In the genomic region with DNA sequence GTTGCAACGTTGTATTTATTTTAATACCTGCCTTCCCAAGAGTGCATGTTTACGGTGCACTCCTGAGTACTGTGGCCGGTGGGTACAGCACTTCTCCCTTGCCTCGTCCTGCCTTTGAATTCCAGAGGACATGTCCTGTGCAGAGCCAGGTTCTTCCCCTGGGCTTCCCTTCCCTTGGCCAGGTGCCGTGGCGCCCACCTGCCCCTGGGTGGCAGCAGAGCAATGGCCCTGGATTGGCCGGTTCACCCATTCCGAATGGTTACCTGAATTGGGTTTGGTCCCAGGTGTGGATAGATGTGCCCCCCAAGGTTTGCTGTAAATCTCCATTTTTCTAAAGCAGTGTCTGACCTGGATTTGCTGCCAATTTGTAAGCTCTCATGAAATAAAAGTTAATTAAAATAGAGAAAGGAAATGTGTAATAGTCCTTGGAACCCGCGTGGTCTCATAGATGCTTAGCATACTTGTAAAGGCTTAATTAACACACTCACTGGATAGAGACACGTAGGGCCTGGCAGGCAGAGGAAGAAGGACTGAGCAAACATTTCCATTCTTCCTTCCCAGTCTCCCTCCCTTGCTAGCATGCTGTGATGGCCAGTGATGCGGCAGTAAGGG, we compare ENCODE assay signal across 8 cellular contexts. TPM values are rescaled to one million over a fixed set of nuclear protein-coding genes. Genes with fewer than 3 reads are reported as not detected.
DNase-seq lines count a peak whose midpoint lies in the region; ATAC-seq and TF ChIP-seq lines count a peak whose summit lies in the region.

No MANE protein-coding gene starts in this region.

- DNase-seq in activated naive CD4-positive, alpha-beta T cell treated with anti-CD3 and anti-CD28 coated beads for 36 hours: peak; percentile 17
- no peak for DNase-seq in activated naive CD4-positive, alpha-beta T cell treated with anti-CD3 and anti-CD28 coated beads, Interleukin-2, amount 50 U/mL, for 16 hours
- DNase-seq in NCI-H460 (ENCODE audit: extremely low read depth, low read depth) (peak; percentile 7), fibroblast of mammary gland (ENCODE audit: low read depth) (no peak), tibial artery (no peak)

- CTCF ChIA-PET in activated naive CD4-positive, alpha-beta T cell treated with anti-CD3 and anti-CD28 coated beads for 36 hours (lab: Charles Lee): interaction anchor here (1.0 kb wide), 1 partner anchor 19 kb away, joined by 3 read pairs; no protein-coding TSS in a partner anchor

- H3K27me3 ChIP-seq in tibial artery: no peaks in the 10 kb centered on the region

- no peak overlapping the region for H3K27ac ChIP-seq in tibial artery

- no peak overlapping the region for H3K27ac Mint-ChIP-seq in activated naive CD4-positive, alpha-beta T cell treated with anti-CD3 and anti-CD28 coated beads for 36 hours

- intact Hi-C loops in activated naive CD4-positive, alpha-beta T cell treated with anti-CD3 and anti-CD28 coated beads for 36 hours (cut with micrococcal nuclease): no loop called here
- intact Hi-C loops in tibial artery (cut with DNase I; ENCODE audit: low total_unique reads): no loop called here

- no peaks in the 10 kb centered on the region for H3K4me1 Mint-ChIP-seq in activated naive CD4-positive, alpha-beta T cell treated with anti-CD3 and anti-CD28 coated beads for 36 hours (ENCODE audit: low read depth)

- no peaks in the 10 kb centered on the region for H3K9me3 ChIP-seq in tibial artery

- H3K27me3 Mint-ChIP-seq in activated naive CD4-positive, alpha-beta T cell treated with anti-CD3 and anti-CD28 coated beads for 36 hours (ENCODE audit: low read depth): no peaks in the 10 kb centered on the region

- peaks cover 0 to 36% (median 18%) of the 10 kb centered on the region in 3 donors for H3K36me3 ChIP-seq in tibial artery

- no peaks in the 10 kb centered on the region for H3K9me3 Mint-ChIP-seq in activated naive CD4-positive, alpha-beta T cell treated with anti-CD3 and anti-CD28 coated beads for 36 hours

- peaks cover 6% of the 10 kb centered on the region for H3K36me3 Mint-ChIP-seq in activated naive CD4-positive, alpha-beta T cell treated with anti-CD3 and anti-CD28 coated beads for 36 hours (ENCODE audit: low read depth)

- H3K4me3 ChIP-seq in fibroblast of mammary gland (ENCODE audit: control insufficient read depth, low read depth, low read length) (no peak overlapping the region), tibial artery (no peak overlapping the region)

- H3K4me1 ChIP-seq in tibial artery: peaks cover 0 to 5% (median 0%) of the 10 kb centered on the region in 4 donors

- ATAC-seq in GM18870 (IDR thresholded peaks at IDR 0.05; ENCODE audit: unreplicated experiment) (no peak), HG02798 (IDR thresholded peaks at IDR 0.05; ENCODE audit: poor library complexity, unreplicated experiment) (no peak)
- ATAC-seq in activated CD4-positive, CD25-positive, alpha-beta regulatory T cell treated with anti-CD3 and anti-CD28 coated beads, Interleukin-2, amount 50 U/mL, for 24 hours: no peak

- H3K4me3 Mint-ChIP-seq in activated naive CD4-positive, alpha-beta T cell treated with anti-CD3 and anti-CD28 coated beads for 36 hours: no peak overlapping the region

- TF ChIP-seq CTCF in fibroblast of mammary gland (conservative IDR thresholded peaks at IDR 0.05; ENCODE audit: control insufficient read depth, insufficient read depth, low read depth, low read length): peak; percentile 47
- peak; percentile 14 to 21 for TF ChIP-seq CTCF in tibial artery (IDR thresholded peaks at IDR 0.05)

RNA-seq across cellular contexts. Expression of a gene that starts 40.6 kb away (rescaled TPM):
- 10 to 100 TPM; 46.4 to 47.1 TPM for total RNA-seq in activated naive CD4-positive, alpha-beta T cell treated with anti-CD3 and anti-CD28 coated beads for 36 hours
- total RNA-seq in NCI-H460 (2014; rRNA removed; shearing (Covaris generic)): 94.6 and 102 TPM in 2 replicates
- polyA plus RNA-seq in NCI-H460 (2014; cell fraction: nucleus; rRNA removed): 40.4 and 52.6 TPM in 2 replicates

Comparison
In these comparisons a context has a peak if more than half of its experiments do, and no peak if none do; other contexts are left out.
1. DNase-seq: peak in activated naive CD4-positive, alpha-beta T cell treated with anti-CD3 and anti-CD28 coated beads for 36 hours (single experiment) and NCI-H460 (single experiment); none in activated naive CD4-positive, alpha-beta T cell treated with anti-CD3 and anti-CD28 coated beads, Interleukin-2, amount 50 U/mL, for 16 hours (single experiment), fibroblast of mammary gland (single experiment) and tibial artery (0 of 2).